ENCODE assay signal across 8 cellular contexts in genomic region chr2:209425082-209426071, GRCh38. TPM values are rescaled to one million over a fixed set of nuclear protein-coding genes. Genes with fewer than 3 reads are reported as not detected.
A peak's percentile ranks its signal among the peaks of the same experiment; 100 is the strongest.
DNase-seq lines count a peak whose midpoint lies in the region; ATAC-seq and TF ChIP-seq lines count a peak whose summit lies in the region.

No MANE protein-coding gene starts in this region.

- no peaks in the 10 kb centered on the region for H3K36me3 Mint-ChIP-seq in progenitor cell of endocrine pancreas (ENCODE audit: insufficient read depth)

- peaks cover 10% of the 10 kb centered on the region for H3K27me3 Mint-ChIP-seq in progenitor cell of endocrine pancreas

- peak; percentile 72 for DNase-seq in DMS53 treated with DMSO at 0.1 percent for 48 hours (lab: John Stamatoyannopoulos, UW; ENCODE audit: unreplicated experiment)
- DNase-seq in NCI-H1048 (lab: John Stamatoyannopoulos, UW), result peak; percentile 75
- DNase-seq in foreskin fibroblast, result peak in 1 of 2 donors; percentile 73
- DNase-seq in progenitor cell of endocrine pancreas (ENCODE audit: low spot score, unreplicated experiment), result no peak
- DNase-seq in activated CD4-positive, alpha-beta T cell treated with anti-CD3 and anti-CD28 coated beads, Interleukin-2, amount 50 U/mL, for 48 hours, result no peak

- H3K4me3 Mint-ChIP-seq in progenitor cell of endocrine pancreas (ENCODE audit: low read depth), result peak overlapping the region; percentile 85

- no peaks in the 10 kb centered on the region for H3K9me3 Mint-ChIP-seq in progenitor cell of endocrine pancreas (ENCODE audit: low read depth)

- peaks cover 12% of the 10 kb centered on the region for H3K4me1 Mint-ChIP-seq in progenitor cell of endocrine pancreas (ENCODE audit: low read depth)

- ATAC-seq in GM21423 (IDR thresholded peaks at IDR 0.05; ENCODE audit: unreplicated experiment) (peak; percentile 40), SK-N-SH treated with all-trans-retinoic acid at 6 μM for 48 hours (peak; percentile 60), GM19395 (IDR thresholded peaks at IDR 0.05; ENCODE audit: unreplicated experiment) (no peak)

- TF ChIP-seq CTCF in foreskin fibroblast (IDR thresholded peaks at IDR 0.05; ENCODE audit: low read depth, low read length), result peak; percentile 65
- peak; percentile 64 for TF ChIP-seq CTCF in progenitor cell of endocrine pancreas (IDR thresholded peaks at IDR 0.05; ENCODE audit: unreplicated experiment)

- H3K4me3 ChIP-seq in foreskin fibroblast (ENCODE audit: low read depth in 1 of 2, low read length in 2 of 2), result peak overlapping the region; percentile 86 to 92

- peak overlapping the region; percentile 37 for H3K27ac Mint-ChIP-seq in progenitor cell of endocrine pancreas

TF ChIP-seq in SK-N-SH treated with all-trans-retinoic acid at 6 μM for 48 hours, 23 proteins besides CTCF, POLR2A, EP300 and RAD21:
- TF ChIP-seq ISL1 (CRISPR knock-in tag; IDR thresholded peaks at IDR 0.05) (peak; percentile 50; the same call in 1 of the 2 replicates), RARB (CRISPR knock-in tag; IDR thresholded peaks at IDR 0.05) (no peak)

RNA-seq across cellular contexts. Expression of gene MAP2, which starts 1.5 kb away (rescaled TPM):
- 16.5 and 18.2 TPM in 2 replicates for total RNA-seq in progenitor cell of endocrine pancreas

Comparison
In these comparisons a context has a peak if more than half of its experiments do, and no peak if none do; other contexts are left out.
1. DNase-seq: peak in DMS53 treated with DMSO at 0.1 percent for 48 hours (single experiment) and NCI-H1048 (single experiment); none in progenitor cell of endocrine pancreas (single experiment) and activated CD4-positive, alpha-beta T cell treated with anti-CD3 and anti-CD28 coated beads, Interleukin-2, amount 50 U/mL, for 48 hours (0 of 2).